In the genomic region with DNA sequence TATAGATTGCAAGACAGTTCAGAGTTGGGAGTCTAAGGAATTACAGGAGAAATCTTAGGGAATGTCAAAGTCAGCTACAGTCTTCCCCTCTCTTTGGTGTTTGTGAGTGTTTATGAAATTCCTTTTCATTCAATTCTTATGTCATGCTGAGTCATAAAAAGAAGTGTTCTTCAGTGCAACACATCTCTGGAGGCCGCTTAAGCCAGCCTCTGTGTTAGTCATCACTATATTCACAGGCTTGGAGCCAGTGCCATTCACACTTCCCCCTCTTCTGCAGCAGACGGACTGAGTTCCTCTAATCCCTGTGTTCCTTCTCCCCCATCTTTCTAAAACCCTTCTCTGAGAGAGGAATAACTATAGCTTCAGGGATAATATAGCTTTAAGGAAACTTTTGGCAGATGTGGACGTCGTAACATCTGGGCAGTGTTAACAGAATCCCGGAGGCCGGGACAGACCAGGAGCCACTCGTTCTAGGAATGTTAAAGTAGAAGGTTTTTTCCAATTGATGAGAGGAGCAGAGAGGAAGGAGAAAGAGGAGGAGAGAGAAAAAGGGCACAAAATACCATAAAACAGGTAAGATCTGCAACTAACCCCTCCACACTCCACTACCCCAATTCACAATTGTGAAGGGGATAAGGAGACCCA, we compare ENCODE assay signal across 1 cellular context.
TF ChIP-seq lines count a peak whose summit lies in the region.

A gene with protein sequence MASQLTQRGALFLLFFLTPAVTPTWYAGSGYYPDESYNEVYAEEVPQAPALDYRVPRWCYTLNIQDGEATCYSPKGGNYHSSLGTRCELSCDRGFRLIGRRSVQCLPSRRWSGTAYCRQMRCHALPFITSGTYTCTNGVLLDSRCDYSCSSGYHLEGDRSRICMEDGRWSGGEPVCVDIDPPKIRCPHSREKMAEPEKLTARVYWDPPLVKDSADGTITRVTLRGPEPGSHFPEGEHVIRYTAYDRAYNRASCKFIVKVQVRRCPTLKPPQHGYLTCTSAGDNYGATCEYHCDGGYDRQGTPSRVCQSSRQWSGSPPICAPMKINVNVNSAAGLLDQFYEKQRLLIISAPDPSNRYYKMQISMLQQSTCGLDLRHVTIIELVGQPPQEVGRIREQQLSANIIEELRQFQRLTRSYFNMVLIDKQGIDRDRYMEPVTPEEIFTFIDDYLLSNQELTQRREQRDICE (plus strand): TSS at position 257 of the 645 bp plus-strand sequence. CDS start 2,124 bp downstream, outside the sequence.

TF ChIP-seq in HepG2, 621 proteins besides CTCF, POLR2A, EP300 and RAD21:
- peak; percentile 42 for TF ChIP-seq FOSL2 (CRISPR knock-in tag; IDR thresholded peaks at IDR 0.05)
- no peak for TF ChIP-seq NR2F2 (IDR thresholded peaks at IDR 0.05; ENCODE audit: borderline replicate concordance, low read depth)
